In genomic region chr22:29744902-29745301, GRCh38 we compare ENCODE assay signal across 12 cellular contexts. TPM values are rescaled to one million over a fixed set of nuclear protein-coding genes. Genes with fewer than 3 reads are reported as not detected.
DNase-seq lines count a peak whose midpoint lies in the region; ATAC-seq and TF ChIP-seq lines count a peak whose summit lies in the region.
"Had no signal": no experiment of that assay in that cellular context is flagged by ENCODE, and none has a peak within 500 bp of the region (broad histone marks: within the 10 kb centered on the region; RNA-seq: fewer than 3 reads in every experiment).

No MANE protein-coding gene starts in this region.

- H2AK9ac ChIP-seq in IMR-90 (replicated peaks; ENCODE audit: low read depth, low read length, poor library complexity) = no peak overlapping the region

- 83% methylated on average over 2 of the region's 8 CpGs; no CpG with 5 or more reads in 1 of the 2 experiments for WGBS in IMR-90 (ENCODE audit: extremely low coverage in 2 of 2, insufficient read length in 1 of 2), 2 experiments
- WGBS in upper lobe of left lung, 2 donors = 81 to 86% methylated on average over 8 of the region's 8 CpGs

- H3K9me1 ChIP-seq in IMR-90 (ENCODE audit: insufficient read depth, low read length) = 0 out of 2 replicates have a peak, but pooled peaks cover 8% of the 10 kb centered on the region

- H3K4me2 ChIP-seq in IMR-90 (ENCODE audit: low read depth, low read length) = no peak overlapping the region

- DNase-seq in ACHN = peak; percentile 25
- peak; percentile 70 for DNase-seq in IMR-90
- DNase-seq in RWPE1 (ENCODE audit: low spot score) = peak; percentile 75
- DNase-seq in foreskin keratinocyte = peak; percentile 89 to 94
- DNase-seq in effector memory CD8-positive, alpha-beta T cell = no peak
- no peak for DNase-seq in upper lobe of left lung
- DNase-seq: AML-193, T-helper 17 cell had no signal

- TF ChIP-seq RAD21 in IMR-90 (IDR thresholded peaks at IDR 0.05; ENCODE audit: low read length) = no peak

- H3K27me3 ChIP-seq in IMR-90 (ENCODE audit: control insufficient read depth, insufficient read depth, low read length) = no peaks in the 10 kb centered on the region
- H3K27me3 ChIP-seq in foreskin keratinocyte = no peaks in the 10 kb centered on the region
- no peaks in the 10 kb centered on the region for H3K27me3 ChIP-seq in upper lobe of left lung

- peak; percentile 77 for ATAC-seq in IMR-90 (ENCODE audit: low read depth)
- peak; percentile 77 for ATAC-seq in foreskin keratinocyte
- no peak for ATAC-seq in effector memory CD8-positive, alpha-beta T cell (replicated peaks)
- ATAC-seq in HG03354 (IDR thresholded peaks at IDR 0.05; ENCODE audit: poor library complexity, severe bottlenecking, unreplicated experiment) = no peak
- no peak for ATAC-seq in upper lobe of left lung (ENCODE audit: low FRiP score in 2 of 2)
- ATAC-seq in HG02870 (IDR thresholded peaks at IDR 0.05; ENCODE audit: unreplicated experiment) = no peak
- ATAC-seq: T-helper 17 cell had no signal

- no peak for TF ChIP-seq EP300 in upper lobe of left lung (IDR thresholded peaks at IDR 0.05)

- H2BK120ac ChIP-seq in IMR-90 (ENCODE audit: low read depth, low read length) = no peak overlapping the region

- no peak overlapping the region for H3K18ac ChIP-seq in IMR-90 (ENCODE audit: low read depth, low read length)

- no peak overlapping the region for H3K56ac ChIP-seq in IMR-90 (ENCODE audit: extremely low read depth, insufficient read depth, low read length)

- peaks cover 5% of the 10 kb centered on the region; the same call in 1 of the 2 replicates for H3K4me1 ChIP-seq in IMR-90 (ENCODE audit: control insufficient read depth, insufficient read depth, low read length)
- peaks cover 9% of the 10 kb centered on the region for H3K4me1 ChIP-seq in foreskin keratinocyte
- no peaks in the 10 kb centered on the region for H3K4me1 ChIP-seq in upper lobe of left lung

- peaks cover 8% of the 10 kb centered on the region for H3K36me3 Mint-ChIP-seq in effector memory CD8-positive, alpha-beta T cell (ENCODE audit: insufficient read depth)

- no peaks in the 10 kb centered on the region; a peak in 1 of 4 replicates for H3K79me1 ChIP-seq in IMR-90 (ENCODE audit: low read depth in 1 of 2, low read length in 2 of 2)

- H3K4me3 ChIP-seq in IMR-90 (ENCODE audit: insufficient read depth, low read depth, low read length) = no peak overlapping the region
- no peak overlapping the region for H3K4me3 ChIP-seq in upper lobe of left lung
- H3K4me3 ChIP-seq: lung had no signal

- no peak overlapping the region for H3K4ac ChIP-seq in IMR-90 (ENCODE audit: low read depth, low read length)

- no peak overlapping the region for H2AFZ ChIP-seq in IMR-90 (replicated peaks; ENCODE audit: low read length, poor library complexity)

- TF ChIP-seq POLR2A in IMR-90 (IDR thresholded peaks at IDR 0.05; ENCODE audit: low read depth, low read length) (no peak), upper lobe of left lung (IDR thresholded peaks at IDR 0.05) (no peak)

- no peaks in the 10 kb centered on the region for H4K20me1 ChIP-seq in IMR-90 (ENCODE audit: insufficient read depth, low read length)

- H4K8ac ChIP-seq in IMR-90 (ENCODE audit: low read depth in 2 of 2, low read length in 2 of 2) = no peak overlapping the region

- dilution Hi-C loops in IMR-90 (cut with HindIII; ENCODE audit: low sequenced_read_pairs, unreplicated experiment) = no loop called here

- BruUV-seq in IMR-90 (replicated peaks; lab: Mats Ljungman, UMichigan) = no TSS peak

- no peak overlapping the region for H3K27ac Mint-ChIP-seq in effector memory CD8-positive, alpha-beta T cell
- H3K27ac Mint-ChIP-seq: T-helper 17 cell had no signal

- in situ Hi-C loops in ACHN (cut with HindIII; ENCODE audit: low pct_ligation_motif_present, low pct_unique_long_range_greater_than_20kb, low sequenced_read_pairs) (no loop called here), IMR-90 (cut with MboI; ENCODE audit: low sequenced_read_pairs) (no loop called here)

- H3K23ac ChIP-seq in IMR-90 (ENCODE audit: low read depth, low read length) = no peak overlapping the region

- H3K9ac ChIP-seq in IMR-90 (ENCODE audit: low read depth, low read length) = no peak overlapping the region

- no peak overlapping the region for H3K4me3 Mint-ChIP-seq in effector memory CD8-positive, alpha-beta T cell
- H3K4me3 Mint-ChIP-seq: T-helper 17 cell had no signal

- CTCF ChIA-PET in IMR-90 (lab: Yijun Ruan, JAX) = interaction anchor here (0.7 kb wide), 1 partner anchor 39 kb away, joined by 3 read pairs; no protein-coding TSS in a partner anchor
- CTCF ChIA-PET in RWPE1 (lab: Yijun Ruan, JAX) = interaction anchor here (0.6 to 0.7 kb wide), 2 partner anchors 12 to 433 kb away, joined by 3 to 5 read pairs; no protein-coding TSS in a partner anchor

- TF ChIP-seq CTCF in IMR-90 (conservative IDR thresholded peaks at IDR 0.05; ENCODE audit: low read depth, low read length) = no peak
- no peak for TF ChIP-seq CTCF in RWPE1 (conservative IDR thresholded peaks at IDR 0.05; ENCODE audit: low read depth)
- peak; percentile 6 for TF ChIP-seq CTCF in foreskin keratinocyte (conservative IDR thresholded peaks at IDR 0.05)
- no peak for TF ChIP-seq CTCF in upper lobe of left lung (IDR thresholded peaks at IDR 0.05)

- no peak overlapping the region for H2BK15ac ChIP-seq in IMR-90 (ENCODE audit: low read depth, low read length)

- H3K27ac ChIP-seq in IMR-90 (ENCODE audit: insufficient read depth, low read length) (no peak overlapping the region), RWPE1 (peak overlapping the region; percentile 93), foreskin keratinocyte (no peak overlapping the region), upper lobe of left lung (no peak overlapping the region)

- H3K9me3 Mint-ChIP-seq in effector memory CD8-positive, alpha-beta T cell = no peaks in the 10 kb centered on the region

- H2AK5ac ChIP-seq in IMR-90 (ENCODE audit: low read depth, low read length) = no peak overlapping the region; the same call in 1 of the 2 replicates

- POLR2A ChIA-PET in IMR-90 (lab: Charles Lee; ENCODE audit: unreplicated experiment) = no interaction called here
- POLR2A ChIA-PET in RWPE1 (lab: Yijun Ruan, JAX; ENCODE audit: low non-redundant PET) = no interaction called here

- no peaks in the 10 kb centered on the region for H3K27me3 Mint-ChIP-seq in effector memory CD8-positive, alpha-beta T cell
- H3K27me3 Mint-ChIP-seq: T-helper 17 cell had no signal

- H3K14ac ChIP-seq in IMR-90 (replicated peaks; ENCODE audit: low read depth, low read length) = no peak overlapping the region

- intact Hi-C loops in IMR-90 (cut with micrococcal nuclease) = no loop called here

- H3K36me3 ChIP-seq in IMR-90 (ENCODE audit: control insufficient read depth, insufficient read depth, low read length) (peaks cover 25% of the 10 kb centered on the region; the same call in 1 of the 2 replicates), upper lobe of left lung (peaks cover 0 to 65% (median 52%) of the 10 kb centered on the region in 4 donors)

- H2BK5ac ChIP-seq in IMR-90 (ENCODE audit: low read depth, low read length, poor library complexity, severe bottlenecking) = peak overlapping the region; percentile 29

- no peaks in the 10 kb centered on the region for H3K9me3 ChIP-seq in IMR-90 (ENCODE audit: control insufficient read depth, insufficient read depth, low read length)
- no peaks in the 10 kb centered on the region for H3K9me3 ChIP-seq in upper lobe of left lung

- no peak overlapping the region for H4K5ac ChIP-seq in IMR-90 (ENCODE audit: low read depth, low read length)

- no peak overlapping the region for H4K91ac ChIP-seq in IMR-90 (ENCODE audit: insufficient read depth, low read depth, low read length)

- H2BK20ac ChIP-seq in IMR-90 (ENCODE audit: low read depth, low read length) = no peak overlapping the region

- peaks cover 0 to 4% of the 10 kb centered on the region in 2 donors for H3K4me1 Mint-ChIP-seq in effector memory CD8-positive, alpha-beta T cell (ENCODE audit: low read depth in 2 of 2)
- H3K4me1 Mint-ChIP-seq: T-helper 17 cell had no signal

TF ChIP-seq in IMR-90, 13 proteins besides CTCF, POLR2A, EP300 and RAD21:
- TF ChIP-seq SMC3 (IDR thresholded peaks at IDR 0.05; ENCODE audit: low read depth, low read length) (no peak), CEBPB (IDR thresholded peaks at IDR 0.05; ENCODE audit: low read depth, low read length) (peak; percentile 40; the same call in 1 of the 2 replicates)

RNA-seq across cellular contexts. Expression of gene ZMAT5, which starts 21.9 kb away (rescaled TPM):
- total RNA-seq in IMR-90 (2012; rRNA removed) = 16.1 and 21.7 TPM in 2 replicates
- 31.8 and 33.7 TPM in 2 replicates for polyA plus RNA-seq in IMR-90 (2012; rRNA removed)
- polyA plus RNA-seq in IMR-90 (2012; cell fraction: cytosol; rRNA removed) = 27.5 and 37.0 TPM in 2 replicates
- polyA plus RNA-seq in IMR-90 (2012; cell fraction: nucleus; rRNA removed; ENCODE audit: low replicate concordance) = 14.7 and 18.7 TPM in 2 replicates
- 14.8 and 15.5 TPM in 2 replicates for total RNA-seq in foreskin keratinocyte
- 23.2 and 23.9 TPM in 2 replicates for polyA plus RNA-seq in foreskin keratinocyte
- total RNA-seq in upper lobe of left lung = 10 to 100 TPM in 5 of 6 donors, 1 to 10 TPM in 1; 9.4 to 24.4 (median 22.4) TPM

RNA-seq across cellular contexts. Expression of gene UQCR10, which starts 22.3 kb away (rescaled TPM):
- 103 and 131 TPM in 2 replicates for total RNA-seq in IMR-90 (2012; rRNA removed)
- polyA plus RNA-seq in IMR-90 (2012; rRNA removed) = 260 and 285 TPM in 2 replicates
- 186 and 231 TPM in 2 replicates for polyA plus RNA-seq in IMR-90 (2012; cell fraction: cytosol; rRNA removed)
- polyA plus RNA-seq in IMR-90 (2012; cell fraction: nucleus; rRNA removed; ENCODE audit: low replicate concordance) = 43.0 and 59.7 TPM in 2 replicates
- 157 TPM in 2 replicates for total RNA-seq in foreskin keratinocyte
- polyA plus RNA-seq in foreskin keratinocyte = 229 and 238 TPM in 2 replicates
- total RNA-seq in upper lobe of left lung = 100 to 1,000 TPM in 2 of 6 donors, 10 to 100 TPM in 4; 50.5 to 107 (median 78.2) TPM

RNA-seq across cellular contexts. Expression of gene CABP7, which starts 25.1 kb away (rescaled TPM):
- total RNA-seq in IMR-90 (2012; rRNA removed) = under 0.01 TPM in 2 replicates
- polyA plus RNA-seq in IMR-90 (2012; rRNA removed) = 0.03 and 0.06 TPM in 2 replicates
- 0.07 and 0.11 TPM in 2 replicates for polyA plus RNA-seq in IMR-90 (2012; cell fraction: cytosol; rRNA removed)
- 0.05 TPM in 2 replicates for polyA plus RNA-seq in IMR-90 (2012; cell fraction: nucleus; rRNA removed; ENCODE audit: low replicate concordance)
- total RNA-seq in foreskin keratinocyte = not detected in 2 replicates
- polyA plus RNA-seq in foreskin keratinocyte = 0.01 TPM in 1 of 2 replicates, not detected in the other
- under 1 TPM in 2 of 6 donors, not detected in 4; 0.15 to 0.44 TPM for total RNA-seq in upper lobe of left lung
- total RNA-seq: astrocyte had no signal

Comparison
In these comparisons a context has a peak if more than half of its experiments do, and no peak if none do; other contexts are left out.
1. DNase-seq: peak in ACHN (single experiment), IMR-90 (single experiment), RWPE1 (single experiment) and foreskin keratinocyte (2 of 2); none in effector memory CD8-positive, alpha-beta T cell (0 of 3) and upper lobe of left lung (0 of 2).
2. ATAC-seq: peak in IMR-90 (single experiment) and foreskin keratinocyte (single experiment); none in effector memory CD8-positive, alpha-beta T cell (single experiment), HG03354 (single experiment), upper lobe of left lung (0 of 2) and HG02870 (single experiment).